In the genomic region with DNA sequence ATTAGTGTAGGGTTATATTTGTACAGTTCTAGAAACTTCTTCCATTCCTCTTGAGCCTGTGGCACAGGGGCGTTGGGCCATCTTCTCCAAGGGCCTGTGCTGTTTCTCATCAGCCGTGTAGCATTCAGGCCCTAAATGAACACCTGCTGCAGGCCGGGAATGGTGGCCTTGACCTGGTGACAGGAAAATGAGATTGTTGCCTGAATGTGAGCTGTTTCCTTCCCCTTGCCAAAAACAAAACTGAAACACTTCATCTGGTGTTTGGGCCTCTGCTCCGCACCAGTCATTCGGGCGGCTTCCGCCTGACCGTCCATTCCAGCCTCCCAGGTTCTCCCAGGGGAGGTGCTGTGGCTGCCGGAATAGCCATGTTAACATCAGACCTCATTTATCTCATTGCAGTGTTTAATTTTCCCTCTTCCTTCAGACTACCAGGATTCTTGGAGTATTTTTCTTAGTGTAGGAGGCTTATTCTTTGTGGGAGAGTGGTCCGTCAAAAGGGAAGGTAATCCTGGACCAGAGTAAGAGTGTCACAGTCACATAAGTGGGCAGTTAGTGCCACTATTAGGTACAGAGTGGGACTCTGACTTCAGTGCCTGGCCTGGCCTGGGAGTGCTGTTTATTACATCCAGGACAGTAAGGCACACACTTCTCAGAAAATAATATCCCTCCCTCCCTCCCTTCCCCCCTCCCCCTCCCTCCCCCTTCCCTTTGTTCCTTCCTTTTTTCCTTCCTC, we compare ENCODE assay signal across 9 cellular contexts.
DNase-seq lines count a peak whose midpoint lies in the region; ATAC-seq and TF ChIP-seq lines count a peak whose summit lies in the region.
"Had no signal": no experiment of that assay in that cellular context is flagged by ENCODE, and none has a peak within 500 bp of the region (broad histone marks: within the 10 kb centered on the region; RNA-seq: fewer than 3 reads in every experiment).

No MANE protein-coding gene starts in this region.

- H3K27ac ChIP-seq in brain microvascular endothelial cell: no peak overlapping the region

- peaks cover 2% of the 10 kb centered on the region for H3K36me3 ChIP-seq in brain microvascular endothelial cell (replicated peaks)

- peak overlapping the region; percentile 27; the same call in 1 of the 2 replicates for H3K4me3 ChIP-seq in GM08714 (ENCODE audit: low read length)
- no peak overlapping the region for H3K4me3 ChIP-seq in brain microvascular endothelial cell (ENCODE audit: low read depth, low read length)

- peak; percentile 82 for ATAC-seq in GM21367 (IDR thresholded peaks at IDR 0.05; ENCODE audit: unreplicated experiment)
- peak; percentile 76 for ATAC-seq in HG03565 (IDR thresholded peaks at IDR 0.05; ENCODE audit: unreplicated experiment)
- peak; percentile 81 for ATAC-seq in left lobe of liver

- TF ChIP-seq CTCF in brain microvascular endothelial cell (IDR thresholded peaks at IDR 0.05; ENCODE audit: low read depth, low read length, missing control alignments): no peak

- DNase-seq in left lobe of liver (ENCODE audit: low spot score) (no peak), T-helper 9 cell (no peak), brain microvascular endothelial cell (no peak), NCI-H1048 (lab: John Stamatoyannopoulos, UW) (no peak)
- DNase-seq in activated effector memory CD4-positive, alpha-beta T cell treated with anti-CD3 and anti-CD28 coated beads, Interleukin-2, amount 50 U/mL, for 16 hours: no peak
- DNase-seq: DND-41 had no signal

- in situ Hi-C loops in brain microvascular endothelial cell (cut with HindIII; ENCODE audit: low pct_ligation_motif_present, low sequenced_read_pairs): no loop called here

- no peaks in the 10 kb centered on the region for H3K27me3 ChIP-seq in brain microvascular endothelial cell (replicated peaks)
